ENCODE assay signal across 8 cellular contexts in genomic region chr14:23562822-23563472, GRCh38. TPM values are rescaled to one million over a fixed set of nuclear protein-coding genes. Genes with fewer than 3 reads are reported as not detected.
DNase-seq lines count a peak whose midpoint lies in the region; ATAC-seq, FAIRE-seq and TF ChIP-seq lines count a peak whose summit lies in the region.

No MANE protein-coding gene starts in this region.

- H3K4me1 ChIP-seq in OCI-LY3 (ENCODE audit: low read length) (peaks cover 8% of the 10 kb centered on the region), foreskin keratinocyte (peaks cover 2% of the 10 kb centered on the region), small intestine (ENCODE audit: control insufficient read depth in 2 of 2, insufficient read depth in 1 of 2, low read depth in 1 of 2, low read length in 1 of 2) (no peaks in the 10 kb centered on the region)

- TF ChIP-seq CTCF in BJ (IDR thresholded peaks at IDR 0.05; ENCODE audit: insufficient read depth, low read depth, low read length): peak; percentile 93
- peak; percentile 88 for TF ChIP-seq CTCF in GM20000 (IDR thresholded peaks at IDR 0.05; ENCODE audit: extremely low read depth, missing control alignments)
- peak; percentile 80 for TF ChIP-seq CTCF in OCI-LY3 (IDR thresholded peaks at IDR 0.05; ENCODE audit: low read depth, low read length)
- TF ChIP-seq CTCF in foreskin keratinocyte (conservative IDR thresholded peaks at IDR 0.05): peak; percentile 76

- H3K9me3 ChIP-seq in OCI-LY3 (ENCODE audit: insufficient read depth, low read length) (no peaks in the 10 kb centered on the region), small intestine (ENCODE audit: control insufficient read depth, low read depth) (no peaks in the 10 kb centered on the region)

- DNase-seq in BJ (ENCODE audit: low read depth): no peak
- peak; percentile 56 for DNase-seq in GM20000 (ENCODE audit: low spot score)
- DNase-seq in activated T-helper 1 cell treated with Interleukin-2 at 50 U/mL for 16 hours (ENCODE audit: low read depth): peak; percentile 25
- no peak for DNase-seq in foreskin keratinocyte
- peak; percentile 39 for DNase-seq in small intestine
- DNase-seq in ureter (ENCODE audit: low spot score): no peak
- no peak for DNase-seq in NCI-H1048 (lab: John Stamatoyannopoulos, UW)

- POLR2A ChIA-PET in BJ (lab: Charles Lee): interaction anchor here (1.0 kb wide), 1 partner anchor 88 kb away, joined by 3 read pairs; no protein-coding TSS in a partner anchor

- H3K36me3 ChIP-seq in BJ (ENCODE audit: control insufficient read depth, insufficient read depth, low read length): peaks cover 8% of the 10 kb centered on the region
- H3K36me3 ChIP-seq in OCI-LY3 (replicated peaks; ENCODE audit: low read depth, low read length): peaks cover 55% of the 10 kb centered on the region
- H3K36me3 ChIP-seq in small intestine (ENCODE audit: control insufficient read depth in 2 of 2, insufficient read depth in 2 of 2, low read length in 2 of 2): peaks cover 0 to 4% of the 10 kb centered on the region in 2 donors

- no peak overlapping the region for H3K27ac ChIP-seq in OCI-LY3 (ENCODE audit: low read length)
- no peak overlapping the region for H3K27ac ChIP-seq in foreskin keratinocyte
- H3K27ac ChIP-seq in small intestine (ENCODE audit: low read depth in 1 of 2, low read length in 1 of 2): no peak overlapping the region

- no peak overlapping the region for H2AFZ ChIP-seq in OCI-LY3 (ENCODE audit: low read depth, low read length)

- WGBS in small intestine, 3 donors: 90 to 100% (median 96%) methylated on average over 2 of the region's 2 CpGs

- H3K4me3 ChIP-seq in BJ (ENCODE audit: low read depth, low read length): no peak overlapping the region
- no peak overlapping the region for H3K4me3 ChIP-seq in OCI-LY3 (ENCODE audit: low read length)
- H3K4me3 ChIP-seq in small intestine (ENCODE audit: low read depth in 1 of 2, low read length in 2 of 2): no peak overlapping the region

- no peak overlapping the region for H3K4me2 ChIP-seq in OCI-LY3 (ENCODE audit: low read length)

- FAIRE-seq in small intestine (lab: Jason Lieb, UNC): no peak

- no peak overlapping the region for H3K9ac ChIP-seq in OCI-LY3 (ENCODE audit: low read length)

- H3K79me2 ChIP-seq in OCI-LY3 (ENCODE audit: low read length): peaks cover 22% of the 10 kb centered on the region

- no peaks in the 10 kb centered on the region for H4K20me1 ChIP-seq in OCI-LY3 (ENCODE audit: insufficient read depth, low read length)

- H3K27me3 ChIP-seq in BJ (ENCODE audit: control insufficient read depth, insufficient read depth, low read length) (no peaks in the 10 kb centered on the region), OCI-LY3 (ENCODE audit: low read depth, low read length) (no peaks in the 10 kb centered on the region), foreskin keratinocyte (no peaks in the 10 kb centered on the region), small intestine (ENCODE audit: control insufficient read depth in 2 of 2, insufficient read depth in 2 of 2, low read length in 2 of 2) (no peaks in the 10 kb centered on the region)

- ATAC-seq in foreskin keratinocyte: no peak

- CTCF ChIA-PET in BJ (lab: Yijun Ruan, JAX): interaction anchor here (0.6 to 16.8 kb wide), 17 partner anchors 9 to 588 kb away, joined by 3 to 479 read pairs (median 4); partner anchors contain the start of genes NGDN and ZFHX2

RNA-seq across cellular contexts. Expression of gene AP1G2, which starts 4.6 kb away (rescaled TPM):
- polyA plus RNA-seq in BJ (2011; rRNA removed): 33.3 and 54.5 TPM in 2 replicates
- 32.1 and 48.5 TPM in 2 replicates for polyA minus RNA-seq in BJ (2011; rRNA and poly(A)+ RNA removed)
- total RNA-seq in foreskin keratinocyte: 79.0 and 80.6 TPM in 2 replicates
- 89.8 and 91.1 TPM in 2 replicates for polyA plus RNA-seq in foreskin keratinocyte
- 100 to 1,000 TPM in 2 of 3 donors, 10 to 100 TPM in 1; 80.4 to 376 (median 195) TPM for polyA plus RNA-seq in small intestine
- total RNA-seq in ureter: 248 TPM

RNA-seq across cellular contexts. Expression of gene THTPA, which starts 6.9 kb away (rescaled TPM):
- 8.1 and 14.2 TPM in 2 replicates for polyA plus RNA-seq in BJ (2011; rRNA removed)
- polyA minus RNA-seq in BJ (2011; rRNA and poly(A)+ RNA removed): 6.7 and 12.1 TPM in 2 replicates
- 4.0 and 6.0 TPM in 2 replicates for total RNA-seq in foreskin keratinocyte
- 6.5 and 7.5 TPM in 2 replicates for polyA plus RNA-seq in foreskin keratinocyte
- 10 to 100 TPM in 2 of 3 donors, 1 to 10 TPM in 1; 9.7 to 18.7 (median 12.3) TPM for polyA plus RNA-seq in small intestine
- 20.2 TPM for total RNA-seq in ureter

RNA-seq across cellular contexts. Expression of gene ZFHX2, which starts 11.4 kb away (rescaled TPM):
- polyA plus RNA-seq in BJ (2011; rRNA removed) (0.28 and 0.32 TPM in 2 replicates), foreskin keratinocyte (0.33 and 0.76 TPM in 2 replicates), small intestine (under 1 TPM in 1 of 3 donors, not detected in 2; 0.55 TPM)
- polyA minus RNA-seq in BJ (2011; rRNA and poly(A)+ RNA removed): 1.4 and 1.9 TPM in 2 replicates
- total RNA-seq in foreskin keratinocyte (0.32 and 0.44 TPM in 2 replicates), ureter (2.8 TPM)

RNA-seq across cellular contexts. Expression of gene JPH4, which starts 15.6 kb away (rescaled TPM):
- not detected in 2 replicates for polyA plus RNA-seq in BJ (2011; rRNA removed)
- polyA minus RNA-seq in BJ (2011; rRNA and poly(A)+ RNA removed): not detected in 2 replicates
- total RNA-seq in foreskin keratinocyte: not detected in 2 replicates
- 0.02 TPM in 1 of 2 replicates, not detected in the other for polyA plus RNA-seq in foreskin keratinocyte
- 1 to 10 TPM in 2 of 3 donors, not detected in 1; 1.1 to 4.0 TPM for polyA plus RNA-seq in small intestine
- total RNA-seq in ureter: 5.3 TPM

Comparison
In these comparisons a context has a peak if more than half of its experiments do, and no peak if none do; other contexts are left out.
1. DNase-seq: peak in GM20000 (single experiment), activated T-helper 1 cell treated with Interleukin-2 at 50 U/mL for 16 hours (single experiment) and small intestine (single experiment); none in BJ (single experiment), foreskin keratinocyte (0 of 2), ureter (single experiment) and NCI-H1048 (single experiment).
2. Peak in every context shown above with its lines, with median percentiles within 50 percentile points of each other: CTCF ChIP-seq.